In the genomic region with DNA sequence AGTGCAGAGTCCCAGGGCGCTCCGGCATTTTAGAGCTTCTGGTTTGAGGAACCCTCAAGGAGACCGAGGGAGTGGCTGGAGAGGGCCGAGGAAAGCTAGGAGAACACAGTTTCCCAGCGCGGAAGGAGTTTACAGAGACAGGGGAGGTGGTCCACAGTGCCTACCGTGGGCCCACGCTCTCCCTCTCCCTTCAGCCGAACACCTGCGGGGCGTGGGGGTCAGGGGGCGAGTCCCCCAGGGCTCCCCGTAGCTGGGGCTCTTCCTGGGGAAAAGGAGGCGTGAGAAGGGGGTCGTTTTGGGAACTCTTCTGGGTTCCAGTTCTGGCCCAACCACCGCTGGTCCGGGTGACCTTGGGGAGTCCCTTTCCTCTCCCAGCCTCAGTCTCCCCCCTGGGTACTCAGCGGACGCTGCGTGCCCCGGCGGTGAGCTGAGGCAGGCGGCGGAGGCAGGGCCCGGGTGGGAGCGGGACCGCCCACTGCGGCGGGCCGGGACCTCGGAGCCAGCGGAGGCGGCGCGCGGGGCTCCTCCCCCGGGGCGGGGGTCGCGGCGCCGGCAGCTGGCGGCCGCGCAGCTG, we compare ENCODE assay signal across 8 cellular contexts. TPM values are rescaled to one million over a fixed set of nuclear protein-coding genes. Genes with fewer than 3 reads are reported as not detected.
DNase-seq lines count a peak whose midpoint lies in the region; ATAC-seq and TF ChIP-seq lines count a peak whose summit lies in the region.

No MANE protein-coding gene starts in this region.

- H3K36me3 Mint-ChIP-seq in activated CD4-positive, alpha-beta T cell treated with anti-CD3 and anti-CD28 coated beads, Interleukin-2, amount 10 ng/mL, durations not matched to agents 24 days and 14 days (ENCODE audit: low read depth) = no peaks in the 10 kb centered on the region
- H3K36me3 Mint-ChIP-seq in activated T-helper 1 cell treated with anti-CD3 and anti-CD28 coated beads, Interleukin-12 subunit alpha, Interleukin-12 subunit beta, Interleukin-2, Interleukin-4 antibody, amounts not matched to agents 30 ng/mL and 10 ng/mL and 1 ng/mL, durations not matched to agents 14 hours and 24 hours and 36 hours (ENCODE audit: low read depth) = no peaks in the 10 kb centered on the region

- H3K27me3 Mint-ChIP-seq in activated CD4-positive, alpha-beta T cell treated with anti-CD3 and anti-CD28 coated beads, Interleukin-2, amount 10 ng/mL, durations not matched to agents 24 days and 14 days = peaks cover 70% of the 10 kb centered on the region
- H3K27me3 Mint-ChIP-seq in activated T-helper 1 cell treated with anti-CD3 and anti-CD28 coated beads, Interleukin-12 subunit alpha, Interleukin-12 subunit beta, Interleukin-2, Interleukin-4 antibody, amounts not matched to agents 30 ng/mL and 10 ng/mL and 1 ng/mL, durations not matched to agents 14 hours and 24 hours and 36 hours (ENCODE audit: insufficient read depth) = peaks cover 75% of the 10 kb centered on the region

- H3K4me1 Mint-ChIP-seq in activated CD4-positive, alpha-beta T cell treated with anti-CD3 and anti-CD28 coated beads, Interleukin-2, amount 10 ng/mL, durations not matched to agents 24 days and 14 days = peaks cover 7% of the 10 kb centered on the region
- H3K4me1 Mint-ChIP-seq in activated T-helper 1 cell treated with anti-CD3 and anti-CD28 coated beads, Interleukin-12 subunit alpha, Interleukin-12 subunit beta, Interleukin-2, Interleukin-4 antibody, amounts not matched to agents 30 ng/mL and 10 ng/mL and 1 ng/mL, durations not matched to agents 14 hours and 24 hours and 36 hours (ENCODE audit: low read depth) = peaks cover 5% of the 10 kb centered on the region

- no peak for TF ChIP-seq POLR2A in right lobe of liver (IDR thresholded peaks at IDR 0.05)

- ATAC-seq in right lobe of liver (no peak), thoracic aorta (ENCODE audit: insufficient number of reproducible peaks, low FRiP score, low read depth) (no peak)

- H3K4me1 ChIP-seq in right lobe of liver = peaks cover 0 to 4% (median 0%) of the 10 kb centered on the region in 4 donors
- H3K4me1 ChIP-seq in thoracic aorta (ENCODE audit: control insufficient read depth in 1 of 2, low read depth in 2 of 2) = peaks cover 4 to 9% of the 10 kb centered on the region in 2 donors

- 100% methylated on average over 3 of the region's 45 CpGs for WGBS in right lobe of liver (ENCODE audit: insufficient coverage, low coverage, low lambda C conversion rate, missing lambda C conversion rate)

- no peaks in the 10 kb centered on the region for H3K27me3 ChIP-seq in right lobe of liver
- H3K27me3 ChIP-seq in thoracic aorta (replicated peaks; ENCODE audit: insufficient read depth) = no peaks in the 10 kb centered on the region

- H3K9me3 ChIP-seq in right lobe of liver (no peaks in the 10 kb centered on the region), thoracic aorta (no peaks in the 10 kb centered on the region)

- H3K27ac ChIP-seq in right lobe of liver (no peak overlapping the region), thoracic aorta (no peak overlapping the region)

- no peak for TF ChIP-seq CTCF in right lobe of liver (IDR thresholded peaks at IDR 0.05)
- no peak for TF ChIP-seq CTCF in thoracic aorta (IDR thresholded peaks at IDR 0.05)

- no peak for DNase-seq in activated CD4-positive, alpha-beta T cell treated with anti-CD3 and anti-CD28 coated beads, Interleukin-2, amount 10 ng/mL, durations not matched to agents 24 days and 14 days
- no peak for DNase-seq in activated CD4-positive, alpha-beta T cell treated with anti-CD3 and anti-CD28 coated beads for 48 hours
- no peak for DNase-seq in activated T-helper 1 cell treated with anti-CD3 and anti-CD28 coated beads, Interleukin-12 subunit alpha, Interleukin-12 subunit beta, Interleukin-2, Interleukin-4 antibody, amounts not matched to agents 30 ng/mL and 10 ng/mL and 1 ng/mL, durations not matched to agents 14 hours and 24 hours and 36 hours (ENCODE audit: low spot score)
- DNase-seq in right lobe of liver = no peak
- DNase-seq in thoracic aorta (ENCODE audit: low spot score) = no peak
- no peak for DNase-seq in RKO (ENCODE audit: low spot score)
- DNase-seq in NCI-H1092 (lab: John Stamatoyannopoulos, UW) = no peak
- DNase-seq in iPS-NIHi11 (ENCODE audit: low spot score) = no peak

- peak overlapping the region in 2 of 3 donors; percentile 14 to 65 for H3K4me3 ChIP-seq in right lobe of liver
- peak overlapping the region; percentile 78 for H3K4me3 ChIP-seq in thoracic aorta

- no peaks in the 10 kb centered on the region for H3K36me3 ChIP-seq in right lobe of liver
- no peaks in the 10 kb centered on the region for H3K36me3 ChIP-seq in thoracic aorta

- intact Hi-C loops in activated CD4-positive, alpha-beta T cell treated with anti-CD3 and anti-CD28 coated beads, Interleukin-2, amount 10 ng/mL, durations not matched to agents 24 days and 14 days (cut with micrococcal nuclease) = loop anchor here (2.0 kb wide), 1 partner anchor 58 kb away; the partner anchor contains the start of gene TOMM5
- intact Hi-C loops in activated T-helper 1 cell treated with anti-CD3 and anti-CD28 coated beads, Interleukin-12 subunit alpha, Interleukin-12 subunit beta, Interleukin-2, Interleukin-4 antibody, amounts not matched to agents 30 ng/mL and 10 ng/mL and 1 ng/mL, durations not matched to agents 14 hours and 24 hours and 36 hours (cut with micrococcal nuclease) = no loop called here
- intact Hi-C loops in right lobe of liver (cut with DNase I) = no loop called here

- no peak overlapping the region for H3K27ac Mint-ChIP-seq in activated CD4-positive, alpha-beta T cell treated with anti-CD3 and anti-CD28 coated beads, Interleukin-2, amount 10 ng/mL, durations not matched to agents 24 days and 14 days
- no peak overlapping the region for H3K27ac Mint-ChIP-seq in activated T-helper 1 cell treated with anti-CD3 and anti-CD28 coated beads, Interleukin-12 subunit alpha, Interleukin-12 subunit beta, Interleukin-2, Interleukin-4 antibody, amounts not matched to agents 30 ng/mL and 10 ng/mL and 1 ng/mL, durations not matched to agents 14 hours and 24 hours and 36 hours

- no peaks in the 10 kb centered on the region for H3K9me3 Mint-ChIP-seq in activated CD4-positive, alpha-beta T cell treated with anti-CD3 and anti-CD28 coated beads, Interleukin-2, amount 10 ng/mL, durations not matched to agents 24 days and 14 days
- no peaks in the 10 kb centered on the region for H3K9me3 Mint-ChIP-seq in activated T-helper 1 cell treated with anti-CD3 and anti-CD28 coated beads, Interleukin-12 subunit alpha, Interleukin-12 subunit beta, Interleukin-2, Interleukin-4 antibody, amounts not matched to agents 30 ng/mL and 10 ng/mL and 1 ng/mL, durations not matched to agents 14 hours and 24 hours and 36 hours

- H3K4me3 Mint-ChIP-seq in activated CD4-positive, alpha-beta T cell treated with anti-CD3 and anti-CD28 coated beads, Interleukin-2, amount 10 ng/mL, durations not matched to agents 24 days and 14 days = peak overlapping the region; percentile 80
- peak overlapping the region; percentile 79 for H3K4me3 Mint-ChIP-seq in activated T-helper 1 cell treated with anti-CD3 and anti-CD28 coated beads, Interleukin-12 subunit alpha, Interleukin-12 subunit beta, Interleukin-2, Interleukin-4 antibody, amounts not matched to agents 30 ng/mL and 10 ng/mL and 1 ng/mL, durations not matched to agents 14 hours and 24 hours and 36 hours

RNA-seq across cellular contexts. Expression of gene FRMPD1, which starts 0.4 kb away (rescaled TPM):
- total RNA-seq in activated CD4-positive, alpha-beta T cell treated with anti-CD3 and anti-CD28 coated beads, Interleukin-2, amount 10 ng/mL, durations not matched to agents 24 days and 14 days = not detected in 2 replicates
- total RNA-seq in activated T-helper 1 cell treated with anti-CD3 and anti-CD28 coated beads, Interleukin-12 subunit alpha, Interleukin-12 subunit beta, Interleukin-2, Interleukin-4 antibody, amounts not matched to agents 30 ng/mL and 10 ng/mL and 1 ng/mL, durations not matched to agents 14 hours and 24 hours and 36 hours = 0.03 TPM in 1 of 2 replicates, not detected in the other
- total RNA-seq in right lobe of liver (under 1 TPM; 0.10 to 0.74 (median 0.51) TPM), thoracic aorta (under 1 TPM in 1 of 2 donors, not detected in 1; 0.27 TPM)

RNA-seq across cellular contexts. Expression of gene TOMM5, which starts 58.0 kb away (rescaled TPM):
- 186 and 193 TPM in 2 replicates for total RNA-seq in activated CD4-positive, alpha-beta T cell treated with anti-CD3 and anti-CD28 coated beads, Interleukin-2, amount 10 ng/mL, durations not matched to agents 24 days and 14 days
- total RNA-seq in activated T-helper 1 cell treated with anti-CD3 and anti-CD28 coated beads, Interleukin-12 subunit alpha, Interleukin-12 subunit beta, Interleukin-2, Interleukin-4 antibody, amounts not matched to agents 30 ng/mL and 10 ng/mL and 1 ng/mL, durations not matched to agents 14 hours and 24 hours and 36 hours = 174 and 175 TPM in 2 replicates
- total RNA-seq in right lobe of liver (10 to 100 TPM; 30.9 to 58.9 (median 32.9) TPM), thoracic aorta (10 to 100 TPM; 48.3 to 78.7 TPM)
